Comparison of ENCODE assay signal across 8 cellular contexts in genomic region chr19:46487802-46488445, GRCh38. TPM values are rescaled to one million over a fixed set of nuclear protein-coding genes. Genes with fewer than 3 reads are reported as not detected.
DNase-seq lines count a peak whose midpoint lies in the region; ATAC-seq and TF ChIP-seq lines count a peak whose summit lies in the region.

No MANE protein-coding gene starts in this region.

- no peaks in the 10 kb centered on the region for H3K36me3 Mint-ChIP-seq in activated CD4-positive, alpha-beta memory T cell treated with anti-CD3 and anti-CD28 coated beads, Interleukin-2, amount 10 ng/mL, durations not matched to agents 7 days and 5 days (ENCODE audit: low read depth)
- H3K36me3 Mint-ChIP-seq in memory B cell, result no peaks in the 10 kb centered on the region

- in situ Hi-C loops in ACHN (cut with HindIII; ENCODE audit: low pct_ligation_motif_present, low pct_unique_long_range_greater_than_20kb, low sequenced_read_pairs), result no loop called here

- H3K4me3 ChIP-seq in effector memory CD4-positive, alpha-beta T cell (ENCODE audit: insufficient read depth, low read depth, low read length, poor library complexity, severe bottlenecking), result no peak overlapping the region

- peaks cover 56% of the 10 kb centered on the region for H3K27me3 ChIP-seq in effector memory CD4-positive, alpha-beta T cell (replicated peaks; ENCODE audit: control insufficient read depth, insufficient read depth, low read length, poor library complexity, severe bottlenecking)

- no peak overlapping the region for H3K4me3 Mint-ChIP-seq in activated CD4-positive, alpha-beta memory T cell treated with anti-CD3 and anti-CD28 coated beads, Interleukin-2, amount 10 ng/mL, durations not matched to agents 7 days and 5 days
- no peak overlapping the region for H3K4me3 Mint-ChIP-seq in memory B cell

- H3K27ac ChIP-seq in effector memory CD4-positive, alpha-beta T cell (ENCODE audit: insufficient read depth, low read length, poor library complexity, severe bottlenecking), result no peak overlapping the region

- no peaks in the 10 kb centered on the region for H3K9me3 ChIP-seq in effector memory CD4-positive, alpha-beta T cell (ENCODE audit: control insufficient read depth, low read length)

- ATAC-seq in memory B cell (ENCODE audit: low read depth) (peak; percentile 63), HG02884 (IDR thresholded peaks at IDR 0.05; ENCODE audit: unreplicated experiment) (no peak)

- H3K4me1 Mint-ChIP-seq in activated CD4-positive, alpha-beta memory T cell treated with anti-CD3 and anti-CD28 coated beads, Interleukin-2, amount 10 ng/mL, durations not matched to agents 7 days and 5 days, result peaks cover 4% of the 10 kb centered on the region
- H3K4me1 Mint-ChIP-seq in memory B cell, result peaks cover 18% of the 10 kb centered on the region

- H3K4me1 ChIP-seq in effector memory CD4-positive, alpha-beta T cell (ENCODE audit: control insufficient read depth, insufficient read depth, low read length, poor library complexity, severe bottlenecking), result peaks cover 21% of the 10 kb centered on the region

- no peak overlapping the region for H3K27ac Mint-ChIP-seq in activated CD4-positive, alpha-beta memory T cell treated with anti-CD3 and anti-CD28 coated beads, Interleukin-2, amount 10 ng/mL, durations not matched to agents 7 days and 5 days
- peak overlapping the region; percentile 17 for H3K27ac Mint-ChIP-seq in memory B cell

- TF ChIP-seq CTCF in GM20000 (IDR thresholded peaks at IDR 0.05; ENCODE audit: extremely low read depth, missing control alignments), result peak; percentile 91

- H3K27me3 Mint-ChIP-seq in activated CD4-positive, alpha-beta memory T cell treated with anti-CD3 and anti-CD28 coated beads, Interleukin-2, amount 10 ng/mL, durations not matched to agents 7 days and 5 days, result peaks cover 68% of the 10 kb centered on the region
- H3K27me3 Mint-ChIP-seq in memory B cell, result peaks cover 40% of the 10 kb centered on the region

- H3K36me3 ChIP-seq in effector memory CD4-positive, alpha-beta T cell (ENCODE audit: control insufficient read depth, insufficient read depth, low read length), result no peaks in the 10 kb centered on the region

- H3K9me3 Mint-ChIP-seq in activated CD4-positive, alpha-beta memory T cell treated with anti-CD3 and anti-CD28 coated beads, Interleukin-2, amount 10 ng/mL, durations not matched to agents 7 days and 5 days, result no peaks in the 10 kb centered on the region
- H3K9me3 Mint-ChIP-seq in memory B cell, result peaks cover 1% of the 10 kb centered on the region

- POLR2A ChIA-PET in activated CD4-positive, alpha-beta memory T cell treated with anti-CD3 and anti-CD28 coated beads, Interleukin-2, amount 10 ng/mL, durations not matched to agents 7 days and 5 days (lab: Charles Lee), result interaction anchor here (0.8 kb wide), 1 partner anchor 61 kb away, joined by 3 read pairs; no protein-coding TSS in a partner anchor

- DNase-seq in ACHN (peak; percentile 64), GM20000 (ENCODE audit: low spot score) (peak; percentile 88), NCI-H510A treated with DMSO at 0.1 percent for 48 hours (lab: John Stamatoyannopoulos, UW) (peak; percentile 64), memory B cell (ENCODE audit: low spot score in 2 of 2) (peak; percentile 62 to 82)
- peak; percentile 75 for DNase-seq in activated CD4-positive, alpha-beta memory T cell treated with anti-CD3 and anti-CD28 coated beads, Interleukin-2, amount 10 ng/mL, durations not matched to agents 7 days and 5 days
- DNase-seq in effector memory CD4-positive, alpha-beta T cell, result peak; percentile 39 to 53 (median 50)
- peak; percentile 42 for DNase-seq in stimulated activated CD8-positive, alpha-beta memory T cell treated with anti-CD3 and anti-CD28 coated beads, Interleukin-12 subunit alpha, Interleukin-12 subunit beta, amount 100 ng/mL, for 4 hours (ENCODE audit: low read depth)

- CTCF ChIA-PET in activated CD4-positive, alpha-beta memory T cell treated with anti-CD3 and anti-CD28 coated beads, Interleukin-2, amount 10 ng/mL, durations not matched to agents 7 days and 5 days (lab: Charles Lee), result interaction anchor here (0.5 to 2.0 kb wide), 7 partner anchors 85 to 207 kb away, joined by 3 to 7 read pairs (median 5); partner anchors contain the start of gene PTGIR

RNA-seq across cellular contexts. Expression of gene PNMA8B, which starts 7.7 kb away (rescaled TPM):
- total RNA-seq in activated CD4-positive, alpha-beta memory T cell treated with anti-CD3 and anti-CD28 coated beads, Interleukin-2, amount 10 ng/mL, durations not matched to agents 7 days and 5 days, result under 1 TPM; 0.05 TPM

RNA-seq across cellular contexts. Expression of gene PNMA8A, which starts 16.6 kb away (rescaled TPM):
- not detected for total RNA-seq in activated CD4-positive, alpha-beta memory T cell treated with anti-CD3 and anti-CD28 coated beads, Interleukin-2, amount 10 ng/mL, durations not matched to agents 7 days and 5 days

RNA-seq across cellular contexts. Expression of gene PNMA8C, which starts 59.2 kb away (rescaled TPM):
- total RNA-seq in activated CD4-positive, alpha-beta memory T cell treated with anti-CD3 and anti-CD28 coated beads, Interleukin-2, amount 10 ng/mL, durations not matched to agents 7 days and 5 days, result not detected
